ENCODE assay signal across 17 cellular contexts in genomic region chr6:34178361-34179105, GRCh38. TPM values are rescaled to one million over a fixed set of nuclear protein-coding genes. Genes with fewer than 3 reads are reported as not detected.
"Had no signal": no experiment of that assay in that cellular context is flagged by ENCODE, and none has a peak within 500 bp of the region (broad histone marks: within the 10 kb centered on the region; RNA-seq: fewer than 3 reads in every experiment).

No MANE protein-coding gene starts in this region.

- H3K9me3 ChIP-seq: neutrophil, upper lobe of left lung had no signal

- H3K36me3 ChIP-seq: brain microvascular endothelial cell, neutrophil, upper lobe of left lung had no signal

- ATAC-seq: effector memory CD8-positive, alpha-beta T cell; left cardiac atrium; naive thymus-derived CD4-positive, alpha-beta T cell; stimulated activated naive CD8-positive, alpha-beta T cell treated with anti-CD3 and anti-CD28 coated beads, Interleukin-15, Interleukin-2, amounts not matched to agents 100 U/mL and 50 U/mL, for 24 hours had no signal

- H3K4me3 Mint-ChIP-seq: effector memory CD8-positive, alpha-beta T cell; naive thymus-derived CD4-positive, alpha-beta T cell had no signal

- H3K4me1 ChIP-seq: upper lobe of left lung had no signal

- DNase-seq: activated CD4-positive, alpha-beta T cell treated with anti-CD3 and anti-CD28 coated beads for 1 hour; activated CD4-positive, alpha-beta T cell treated with anti-CD3 and anti-CD28 coated beads, Interleukin-2, amount 50 U/mL, for 48 hours; activated naive CD4-positive, alpha-beta T cell treated with Interleukin-2 at 50 U/mL for 16 hours; anterior cingulate cortex; brain microvascular endothelial cell; effector memory CD8-positive, alpha-beta T cell; left cardiac atrium; naive thymus-derived CD4-positive, alpha-beta T cell; stimulated activated CD4-positive, alpha-beta T cell treated with anti-CD3 and anti-CD28 coated beads, Interleukin-4, amount 100 ng/mL, for 4 hours; stimulated activated naive CD8-positive, alpha-beta T cell treated with anti-CD3 and anti-CD28 coated beads, Interleukin-15, Interleukin-2, amounts not matched to agents 100 U/mL and 50 U/mL, for 24 hours; T-helper 9 cell had no signal

- H3K27ac ChIP-seq: brain microvascular endothelial cell, epithelial cell of prostate, neutrophil, SK-N-MC, upper lobe of left lung had no signal

- H3K27me3 ChIP-seq: brain microvascular endothelial cell, neutrophil, upper lobe of left lung had no signal

- H3K4me3 ChIP-seq: lung, SK-N-MC, skin epidermis, upper lobe of left lung had no signal

RNA-seq across cellular contexts. Expression of gene GRM4, which starts 32.6 kb away (rescaled TPM):
- total RNA-seq: left cardiac atrium; naive thymus-derived CD4-positive, alpha-beta T cell had no signal
- polyA plus RNA-seq: naive thymus-derived CD4-positive, alpha-beta T cell had no signal
